15 cellular contexts compared by ENCODE assay signal in genomic region chr5:112528928-112529327, GRCh38.
"Had no signal": no experiment of that assay in that cellular context is flagged by ENCODE, and none has a peak within 500 bp of the region (broad histone marks: within the 10 kb centered on the region; RNA-seq: fewer than 3 reads in every experiment).

No MANE protein-coding gene starts in this region.

- H3K4me2 ChIP-seq: SK-N-SH had no signal

- H3K9me3 ChIP-seq: MG63, SK-N-SH had no signal

- H3K9ac ChIP-seq: SK-N-SH had no signal

- ATAC-seq: PC-3 had no signal

- H3K36me3 ChIP-seq: MG63 had no signal

- H3K4me3 ChIP-seq: MG63 had no signal

- DNase-seq: KBM-7, MG63, NCI-H1436, NCI-H187, NCI-H2081 treated with DMSO at 0.1 percent for 48 hours, NCI-H2171, NCI-H226, NCI-H446, NCI-H510A, NCI-H524 treated with DMSO at 0.1 percent for 48 hours, SHP77 had no signal

- H3K27ac ChIP-seq: HL-60, RWPE1 had no signal
